2 cellular contexts compared by ENCODE assay signal in genomic region chr10:17200885-17201164, GRCh38.
TF ChIP-seq lines count a peak whose summit lies in the region.

No MANE protein-coding gene starts in this region.

TF ChIP-seq in IMR-90, 13 proteins besides CTCF, POLR2A, EP300 and RAD21:
- no peak for TF ChIP-seq BHLHE40 (IDR thresholded peaks at IDR 0.05; ENCODE audit: low read depth, low read length)
- TF ChIP-seq MXI1 (IDR thresholded peaks at IDR 0.05; ENCODE audit: borderline replicate concordance, low read depth, low read length), result no peak
- TF ChIP-seq NFE2L2 (IDR thresholded peaks at IDR 0.05; ENCODE audit: low read depth, low read length), result no peak
- TF ChIP-seq RCOR1 (IDR thresholded peaks at IDR 0.05; ENCODE audit: insufficient replicate concordance, low read length), result no peak
- TF ChIP-seq USF2 (IDR thresholded peaks at IDR 0.05; ENCODE audit: low read depth, low read length), result no peak
- TF ChIP-seq CEBPB (IDR thresholded peaks at IDR 0.05; ENCODE audit: low read depth, low read length), result no peak
- no peak for TF ChIP-seq MAZ (IDR thresholded peaks at IDR 0.05; ENCODE audit: borderline replicate concordance, low read depth, low read length)

TF ChIP-seq in endothelial cell of umbilical vein, 7 proteins besides CTCF, POLR2A, EP300 and RAD21:
- TF ChIP-seq MYC (IDR thresholded peaks at IDR 0.05; ENCODE audit: low read depth, low read length) (no peak), POLR2AphosphoS5 (IDR thresholded peaks at IDR 0.05; ENCODE audit: insufficient read depth, low read depth, low read length) (no peak), EZH2 (IDR thresholded peaks at IDR 0.05; ENCODE audit: borderline replicate concordance, low read depth, low read length, severe bottlenecking) (no peak)
TF ChIP-seq in endothelial cell of umbilical vein: peak in this region for 0.
